Comparison of ENCODE assay signal across 19 cellular contexts in genomic region chr10:63885159-63885558, GRCh38.
DNase-seq lines count a peak whose midpoint lies in the region; ATAC-seq and TF ChIP-seq lines count a peak whose summit lies in the region.
"Had no signal": no experiment of that assay in that cellular context is flagged by ENCODE, and none has a peak within 500 bp of the region (broad histone marks: within the 10 kb centered on the region; RNA-seq: fewer than 3 reads in every experiment).

No MANE protein-coding gene starts in this region.

- no peaks in the 10 kb centered on the region for H3K9me3 Mint-ChIP-seq in activated T-helper 17 cell treated with anti-CD3 and anti-CD28 coated beads, Interleukin-2, amount 50 U/mL, for 72 hours
- peaks cover 8% of the 10 kb centered on the region; the same call in 1 of the 2 replicates for H3K9me3 Mint-ChIP-seq in WTC11

- no peak overlapping the region for H3K14ac ChIP-seq in trophoblast cell (ENCODE audit: low read length)

- no peak overlapping the region for H3K9ac ChIP-seq in trophoblast cell (ENCODE audit: low read length)
- H3K9ac ChIP-seq: BLaER1 treated with 17β-estradiol and CSF1 and Interleukin-3, amounts not matched to agents 10 nM and 100 nM; GM23248 had no signal

- no peak for TF ChIP-seq POLR2A in heart left ventricle (IDR thresholded peaks at IDR 0.05)

- H3K4me1 Mint-ChIP-seq in activated T-helper 17 cell treated with anti-CD3 and anti-CD28 coated beads, Interleukin-2, amount 50 U/mL, for 72 hours, result no peaks in the 10 kb centered on the region
- peaks cover 26% of the 10 kb centered on the region for H3K4me1 Mint-ChIP-seq in WTC11
- H3K4me1 Mint-ChIP-seq: CD4-positive, CD25-positive, alpha-beta regulatory T cell; IgD-negative memory B cell had no signal

- H2AFZ ChIP-seq in trophoblast cell (ENCODE audit: insufficient read depth, low read length, poor library complexity), result no peak overlapping the region
- H2AFZ ChIP-seq: GM23248 had no signal

- H2AK5ac ChIP-seq in trophoblast cell (ENCODE audit: low read length), result no peak overlapping the region

- no peak overlapping the region for H3K23ac ChIP-seq in trophoblast cell (ENCODE audit: low read length)

- peaks cover 8% of the 10 kb centered on the region for H3K27me3 Mint-ChIP-seq in activated T-helper 17 cell treated with anti-CD3 and anti-CD28 coated beads, Interleukin-2, amount 50 U/mL, for 72 hours
- peaks cover 16% of the 10 kb centered on the region for H3K27me3 Mint-ChIP-seq in WTC11 (ENCODE audit: low read depth)
- H3K27me3 Mint-ChIP-seq: CD4-positive, CD25-positive, alpha-beta regulatory T cell had no signal

- no peak overlapping the region for H3K18ac ChIP-seq in trophoblast cell (ENCODE audit: low read length)

- no peaks in the 10 kb centered on the region for H3K4me1 ChIP-seq in foreskin keratinocyte
- H3K4me1 ChIP-seq in trophoblast cell (ENCODE audit: control insufficient read depth in 1 of 2, insufficient read depth in 2 of 2, low read length in 2 of 2), result no peaks in the 10 kb centered on the region
- H3K4me1 ChIP-seq in heart left ventricle, result no peaks in the 10 kb centered on the region
- H3K4me1 ChIP-seq: BLaER1 treated with 17β-estradiol and CSF1 and Interleukin-3, amounts not matched to agents 10 nM and 100 nM had no signal

- H3K27ac ChIP-seq in foreskin keratinocyte (no peak overlapping the region), trophoblast cell (ENCODE audit: low read depth, low read length) (no peak overlapping the region), RWPE1 (no peak overlapping the region), heart left ventricle (no peak overlapping the region)
- H3K27ac ChIP-seq: BLaER1 treated with 17β-estradiol and CSF1 and Interleukin-3, amounts not matched to agents 10 nM and 100 nM; GM23248 had no signal

- H3K4ac ChIP-seq in trophoblast cell (ENCODE audit: low read depth, low read length), result no peak overlapping the region

- CTCF ChIA-PET in RWPE1 (lab: Yijun Ruan, JAX) (interaction anchor here (2.4 kb wide), 1 partner anchor 19 kb away, joined by 17 read pairs; no protein-coding TSS in a partner anchor), WTC11 (lab: Charles Lee) (interaction anchor here (0.8 to 3.0 kb wide), 4 partner anchors 16 to 92 kb away, joined by 3 to 19 read pairs (median 4); no protein-coding TSS in a partner anchor)

- no peak overlapping the region for H2BK5ac ChIP-seq in trophoblast cell (ENCODE audit: low read depth, low read length, poor library complexity)

- no peak overlapping the region for H3K4me2 ChIP-seq in trophoblast cell (ENCODE audit: low read length)
- H3K4me2 ChIP-seq: BLaER1 treated with 17β-estradiol and CSF1 and Interleukin-3, amounts not matched to agents 10 nM and 100 nM had no signal

- intact Hi-C loops in heart left ventricle (cut with DNase I), result no loop called here

- H3K79me1 ChIP-seq in trophoblast cell (ENCODE audit: low read length), result no peaks in the 10 kb centered on the region

- no peak overlapping the region for H4K91ac ChIP-seq in trophoblast cell (ENCODE audit: low read depth, low read length)

- H3K27me3 ChIP-seq in foreskin keratinocyte (no peaks in the 10 kb centered on the region), trophoblast cell (ENCODE audit: insufficient read depth, low read length) (no peaks in the 10 kb centered on the region), heart left ventricle (peaks cover 0 to 1% (median 0%) of the 10 kb centered on the region in 9 donors)
- H3K27me3 ChIP-seq: BLaER1 treated with 17β-estradiol and CSF1 and Interleukin-3, amounts not matched to agents 10 nM and 100 nM had no signal

- no peaks in the 10 kb centered on the region for H3K79me2 ChIP-seq in trophoblast cell (ENCODE audit: control insufficient read depth, insufficient read depth, low read length, poor library complexity)

- H3K9me3 ChIP-seq in trophoblast cell (ENCODE audit: insufficient read depth, low read depth, low read length) (peaks cover 1% of the 10 kb centered on the region), heart left ventricle (peaks cover 0 to 16% (median 4%) of the 10 kb centered on the region in 12 donors)

- H2BK12ac ChIP-seq in trophoblast cell (ENCODE audit: low read length), result no peak overlapping the region

- H3K4me3 Mint-ChIP-seq in activated T-helper 17 cell treated with anti-CD3 and anti-CD28 coated beads, Interleukin-2, amount 50 U/mL, for 72 hours, result no peak overlapping the region
- no peak overlapping the region for H3K4me3 Mint-ChIP-seq in WTC11
- H3K4me3 Mint-ChIP-seq: CD4-positive, CD25-positive, alpha-beta regulatory T cell; IgD-negative memory B cell had no signal

- peak overlapping the region; percentile 44 for H3K4me3 ChIP-seq in trophoblast cell (ENCODE audit: low read depth, low read length)
- no peak overlapping the region for H3K4me3 ChIP-seq in heart left ventricle
- H3K4me3 ChIP-seq: BLaER1 treated with 17β-estradiol and CSF1 and Interleukin-3, amounts not matched to agents 10 nM and 100 nM; GM23248 had no signal

- H4K8ac ChIP-seq in trophoblast cell (ENCODE audit: low read depth, low read length), result no peak overlapping the region

- no peaks in the 10 kb centered on the region for H3K36me3 ChIP-seq in trophoblast cell (ENCODE audit: control insufficient read depth in 1 of 2, insufficient read depth in 2 of 2, low read length in 2 of 2)
- no peaks in the 10 kb centered on the region for H3K36me3 ChIP-seq in heart left ventricle
- H3K36me3 ChIP-seq: BLaER1 treated with 17β-estradiol and CSF1 and Interleukin-3, amounts not matched to agents 10 nM and 100 nM had no signal

- H3K27ac Mint-ChIP-seq in activated T-helper 17 cell treated with anti-CD3 and anti-CD28 coated beads, Interleukin-2, amount 50 U/mL, for 72 hours, result no peak overlapping the region
- no peak overlapping the region for H3K27ac Mint-ChIP-seq in WTC11
- H3K27ac Mint-ChIP-seq: CD4-positive, CD25-positive, alpha-beta regulatory T cell had no signal

- H2BK120ac ChIP-seq in trophoblast cell (ENCODE audit: insufficient read depth, low read length, poor library complexity), result no peak overlapping the region

- ATAC-seq in GM18511 (IDR thresholded peaks at IDR 0.05; ENCODE audit: unreplicated experiment) (peak; percentile 62), foreskin keratinocyte (peak; percentile 60), GM18519 (IDR thresholded peaks at IDR 0.05; ENCODE audit: low FRiP score, unreplicated experiment) (no peak), heart left ventricle (no peak), WTC11 (no peak)
- peak; percentile 47 for ATAC-seq in activated T-helper 17 cell treated with anti-CD3 and anti-CD28 coated beads, Interleukin-2, amount 50 U/mL, for 72 hours (replicated peaks)
- ATAC-seq: HCT116 had no signal

- POLR2A ChIA-PET in RWPE1 (lab: Yijun Ruan, JAX; ENCODE audit: low non-redundant PET), result no interaction called here
- POLR2A ChIA-PET in WTC11 (lab: Charles Lee), result no interaction called here

- TF ChIP-seq CTCF in foreskin keratinocyte (conservative IDR thresholded peaks at IDR 0.05) (no peak), RWPE1 (conservative IDR thresholded peaks at IDR 0.05; ENCODE audit: low read depth) (no peak), heart left ventricle (IDR thresholded peaks at IDR 0.05) (no peak), WTC11 (IDR thresholded peaks at IDR 0.05) (no peak)

- no peak overlapping the region for H4K12ac ChIP-seq in trophoblast cell (ENCODE audit: low read depth, low read length)

- peak in 1 of 2 donors; percentile 4 for DNase-seq in foreskin keratinocyte
- no peak for DNase-seq in trophoblast cell
- DNase-seq in RWPE1 (ENCODE audit: low spot score), result no peak
- DNase-seq in heart left ventricle, result no peak
- DNase-seq in WTC11 (ENCODE audit: low spot score), result no peak
- DNase-seq: ACHN; Calu3; CD4-positive, CD25-positive, alpha-beta regulatory T cell; DMS153; DMS79 treated with DMSO at 0.1 percent for 48 hours; EL; GDM1; GM23248 had no signal

- H3K36me3 Mint-ChIP-seq in activated T-helper 17 cell treated with anti-CD3 and anti-CD28 coated beads, Interleukin-2, amount 50 U/mL, for 72 hours (ENCODE audit: low read depth), result no peaks in the 10 kb centered on the region
- H3K36me3 Mint-ChIP-seq in WTC11, result no peaks in the 10 kb centered on the region
- H3K36me3 Mint-ChIP-seq: CD4-positive, CD25-positive, alpha-beta regulatory T cell had no signal

TF ChIP-seq in WTC11, 78 proteins besides CTCF, POLR2A, EP300 and RAD21 (continues in another document):
- TF ChIP-seq ZNF396 (CRISPR knock-in tag; IDR thresholded peaks at IDR 0.05; ENCODE audit: borderline replicate concordance) (no peak), HMGXB4 (CRISPR knock-in tag; IDR thresholded peaks at IDR 0.05) (no peak)

Comparison
In these comparisons a context has a peak if more than half of its experiments do, and no peak if none do; other contexts are left out.
1. ATAC-seq: peak in GM18511 (single experiment), activated T-helper 17 cell treated with anti-CD3 and anti-CD28 coated beads, Interleukin-2, amount 50 U/mL, for 72 hours (single experiment) and foreskin keratinocyte (single experiment); none in GM18519 (single experiment), heart left ventricle (0 of 4) and WTC11 (single experiment).